Comparison of ENCODE assay signal across 9 cellular contexts in genomic region chr6:117548797-117549301, GRCh38. TPM values are rescaled to one million over a fixed set of nuclear protein-coding genes. Genes with fewer than 3 reads are reported as not detected.
DNase-seq lines count a peak whose midpoint lies in the region; ATAC-seq, FAIRE-seq and TF ChIP-seq lines count a peak whose summit lies in the region.
"Had no signal": no experiment of that assay in that cellular context is flagged by ENCODE, and none has a peak within 500 bp of the region (broad histone marks: within the 10 kb centered on the region; RNA-seq: fewer than 3 reads in every experiment).

No MANE protein-coding gene starts in this region.

- peaks cover 25% of the 10 kb centered on the region for H3K36me3 Mint-ChIP-seq in chondrocyte (ENCODE audit: low read depth)

- H3K9me3 ChIP-seq in PC-9 (ENCODE audit: insufficient read depth, low read depth) (no peaks in the 10 kb centered on the region), small intestine (ENCODE audit: control insufficient read depth, low read depth) (no peaks in the 10 kb centered on the region)

- H3K27ac Mint-ChIP-seq in chondrocyte (ENCODE audit: unreplicated experiment): peak overlapping the region; percentile 65

- no peaks in the 10 kb centered on the region for H3K27me3 ChIP-seq in PC-9 (ENCODE audit: insufficient read depth, low read depth)
- H3K27me3 ChIP-seq in small intestine (ENCODE audit: control insufficient read depth in 2 of 2, insufficient read depth in 2 of 2, low read length in 2 of 2): no peaks in the 10 kb centered on the region

- 74 to 82% (median 74%) methylated on average over 8 of the region's 8 CpGs for WGBS in small intestine, 3 donors

- POLR2A ChIA-PET in PC-9 (lab: Charles Lee; ENCODE audit: unreplicated experiment): no interaction called here

- no peaks in the 10 kb centered on the region for H3K9me3 Mint-ChIP-seq in chondrocyte (ENCODE audit: low read depth)

- peak overlapping the region; percentile 41 for H3K4me3 Mint-ChIP-seq in chondrocyte (ENCODE audit: unreplicated experiment)

- TF ChIP-seq CTCF in PC-9 (conservative IDR thresholded peaks at IDR 0.05): no peak
- TF ChIP-seq CTCF in chondrocyte (IDR thresholded peaks at IDR 0.05): no peak

- no peaks in the 10 kb centered on the region for H3K9me2 ChIP-seq in PC-9 (ENCODE audit: insufficient read depth)

- no peaks in the 10 kb centered on the region for H4K20me1 ChIP-seq in PC-9 (ENCODE audit: insufficient read depth)

- H3K4me3 ChIP-seq in PC-9 (peak overlapping the region; percentile 4; the same call in 1 of the 2 replicates), small intestine (ENCODE audit: low read depth in 1 of 2, low read length in 2 of 2) (no peak overlapping the region)

- no TSS peak for BruUV-seq in PC-9 (replicated peaks; lab: Mats Ljungman, UMichigan)

- H3K79me2 ChIP-seq in PC-9 (ENCODE audit: low read depth): no peaks in the 10 kb centered on the region

- DNase-seq in NCI-H1417 (lab: John Stamatoyannopoulos, UW): peak in 2 of 3 experiments; percentile 22 to 66
- DNase-seq in NCI-H1417 treated with DMSO at 0.1 percent for 48 hours (lab: John Stamatoyannopoulos, UW): no peak
- peak; percentile 21 to 99 for DNase-seq in PC-9
- no peak for DNase-seq in chondrocyte (ENCODE audit: low spot score)
- no peak for DNase-seq in small intestine
- no peak for DNase-seq in GDM1 (lab: John Stamatoyannopoulos, UW)
- no peak for DNase-seq in islet precursor cell

- CTCF ChIA-PET in PC-9 (lab: Charles Lee): interaction anchor here (0.5 kb wide), 1 partner anchor 65 kb away, joined by 3 read pairs; no protein-coding TSS in a partner anchor

- H2AFZ ChIP-seq in PC-9: no peak overlapping the region

- H3K4me1 ChIP-seq in PC-9 (replicated peaks; ENCODE audit: insufficient read depth) (peaks cover 70% of the 10 kb centered on the region), small intestine (ENCODE audit: control insufficient read depth in 2 of 2, insufficient read depth in 1 of 2, low read depth in 1 of 2, low read length in 1 of 2) (peaks cover 0 to 2% of the 10 kb centered on the region in 2 donors)

- H3K27ac ChIP-seq in PC-9 (peak overlapping the region; percentile 36), small intestine (ENCODE audit: low read depth in 1 of 2, low read length in 1 of 2) (peak overlapping the region; percentile 1 to 59)

- no peak for ATAC-seq in HG02588 (IDR thresholded peaks at IDR 0.05; ENCODE audit: unreplicated experiment)

- H3K36me3 ChIP-seq in PC-9 (ENCODE audit: low read depth): 0 out of 2 replicates have a peak, but pooled peaks cover 8% of the 10 kb centered on the region
- H3K36me3 ChIP-seq in small intestine (ENCODE audit: control insufficient read depth in 2 of 2, insufficient read depth in 2 of 2, low read length in 2 of 2): no peaks in the 10 kb centered on the region

- no peaks in the 10 kb centered on the region for H3K27me3 Mint-ChIP-seq in chondrocyte (ENCODE audit: low read depth)

- peak overlapping the region; percentile 61 for H3K4me2 ChIP-seq in PC-9

- H3F3A ChIP-seq in PC-9 (ENCODE audit: insufficient read depth, low read depth): peaks cover 48% of the 10 kb centered on the region

- no peak for FAIRE-seq in small intestine (lab: Jason Lieb, UNC)
- FAIRE-seq: A204.1 had no signal

- peaks cover 41% of the 10 kb centered on the region for H3K4me1 Mint-ChIP-seq in chondrocyte (ENCODE audit: low read depth)

- intact Hi-C loops in PC-9 (cut with micrococcal nuclease; ENCODE audit: unreplicated experiment): no loop called here

RNA-seq across cellular contexts. Expression of gene GOPC, which starts 53.5 kb away (rescaled TPM):
- total RNA-seq in PC-9 (2021): 10.8 and 14.1 TPM in 2 replicates
- total RNA-seq in chondrocyte: 34.6 to 52.4 TPM (median 35.1 TPM) in 3 replicates
- polyA plus RNA-seq in small intestine: 10 to 100 TPM in 2 of 3 donors, 1 to 10 TPM in 1; 7.6 to 12.1 (median 11.4) TPM

Comparison
In these comparisons a context has a peak if more than half of its experiments do, and no peak if none do; other contexts are left out.
1. DNase-seq: peak in NCI-H1417 (2 of 3) and PC-9 (2 of 2); none in NCI-H1417 treated with DMSO at 0.1 percent for 48 hours (single experiment), chondrocyte (single experiment), small intestine (single experiment), GDM1 (single experiment) and islet precursor cell (single experiment).